ENCODE assay signal across 27 cellular contexts in the genomic region with DNA sequence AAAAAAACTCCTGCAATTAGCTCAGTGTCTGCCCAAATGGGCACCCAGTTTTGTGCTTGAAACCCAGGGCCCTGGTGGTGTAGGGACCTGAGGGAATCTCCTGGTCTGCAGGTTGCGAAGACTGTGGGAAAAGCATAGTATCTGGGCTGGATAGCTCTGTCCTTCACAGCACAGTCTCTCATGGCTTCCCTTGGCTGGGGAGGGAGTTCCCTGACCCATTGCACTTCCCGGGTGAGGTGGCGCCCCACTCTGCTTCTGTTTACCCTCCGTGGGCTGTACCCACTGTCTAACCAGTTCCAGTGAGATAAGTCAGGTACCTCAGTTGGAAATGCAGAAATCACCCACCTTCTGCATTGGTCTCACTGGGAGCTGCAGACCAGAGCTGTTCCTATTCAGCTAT. TPM values are rescaled to one million over a fixed set of nuclear protein-coding genes. Genes with fewer than 3 reads are reported as not detected.
"Had no signal": no experiment of that assay in that cellular context is flagged by ENCODE, and none has a peak within 500 bp of the region (broad histone marks: within the 10 kb centered on the region; RNA-seq: fewer than 3 reads in every experiment).

No MANE protein-coding gene starts in this region.

RNA-seq across cellular contexts. Expression of a gene that starts 12.7 kb away (rescaled TPM):
- total RNA-seq: endothelial cell of umbilical vein; esophagus muscularis mucosa; fibroblast of lung; foreskin keratinocyte; gastroesophageal sphincter; heart left ventricle; hepatocyte; kidney epithelial cell; left cardiac atrium; left lung; lower leg skin; lung microvascular endothelial cell; mesothelial cell of epicardium; mucosa of descending colon; natural killer cell treated with Interleukin-12 subunit alpha and Interleukin-12 subunit beta and Interleukin-15 and Interleukin-18, amount 100 ng/mL, for 72 hours; neural crest cell; osteocyte; prostate gland; right atrium auricular region; sciatic nerve; smooth muscle cell; temporal lobe; thyroid gland; ureter had no signal
- polyA plus RNA-seq: endothelial cell of umbilical vein, fibroblast of lung, foreskin keratinocyte, heart left ventricle, smooth muscle cell had no signal

RNA-seq across cellular contexts. Expression of a gene that starts 30.9 kb away (rescaled TPM):
- total RNA-seq: colonic mucosa; endothelial cell of umbilical vein; epithelial cell of proximal tubule; esophagus muscularis mucosa; fibroblast of lung; foreskin keratinocyte; heart left ventricle; hepatocyte; kidney epithelial cell; left cardiac atrium; left lung; lung microvascular endothelial cell; mesothelial cell of epicardium; mucosa of descending colon; natural killer cell treated with Interleukin-12 subunit alpha and Interleukin-12 subunit beta and Interleukin-15 and Interleukin-18, amount 100 ng/mL, for 72 hours; neural crest cell; osteocyte; prostate gland; right atrium auricular region; sciatic nerve; subcutaneous adipose tissue; temporal lobe; thyroid gland; ureter had no signal
- polyA plus RNA-seq: endothelial cell of umbilical vein, fibroblast of lung, foreskin keratinocyte, heart left ventricle, hepatocyte had no signal

RNA-seq across cellular contexts. Expression of a gene that starts 43.0 kb away (rescaled TPM):
- total RNA-seq: endothelial cell of umbilical vein; epithelial cell of proximal tubule; esophagus muscularis mucosa; fibroblast of lung; foreskin keratinocyte; gastroesophageal sphincter; heart left ventricle; hepatocyte; kidney epithelial cell; left cardiac atrium; left lung; lower leg skin; lung microvascular endothelial cell; mesothelial cell of epicardium; natural killer cell treated with Interleukin-12 subunit alpha and Interleukin-12 subunit beta and Interleukin-15 and Interleukin-18, amount 100 ng/mL, for 72 hours; neural crest cell; osteocyte; prostate gland; right atrium auricular region; sciatic nerve; subcutaneous adipose tissue; temporal lobe; thyroid gland; ureter had no signal
- polyA plus RNA-seq: endothelial cell of umbilical vein, fibroblast of lung, foreskin keratinocyte, heart left ventricle, hepatocyte, smooth muscle cell had no signal

RNA-seq across cellular contexts. Expression of a gene that starts 54.0 kb away (rescaled TPM):
- total RNA-seq: colonic mucosa; endothelial cell of umbilical vein; epithelial cell of proximal tubule; esophagus muscularis mucosa; fibroblast of lung; foreskin keratinocyte; gastroesophageal sphincter; hepatocyte; kidney epithelial cell; left cardiac atrium; left lung; lower leg skin; lung microvascular endothelial cell; mesothelial cell of epicardium; mucosa of descending colon; natural killer cell treated with Interleukin-12 subunit alpha and Interleukin-12 subunit beta and Interleukin-15 and Interleukin-18, amount 100 ng/mL, for 72 hours; neural crest cell; osteocyte; prostate gland; right atrium auricular region; sciatic nerve; subcutaneous adipose tissue; temporal lobe; thyroid gland; ureter had no signal
- polyA plus RNA-seq: endothelial cell of umbilical vein, fibroblast of lung, foreskin keratinocyte, heart left ventricle, hepatocyte had no signal
